Comparison of ENCODE assay signal across 8 cellular contexts in the genomic region with DNA sequence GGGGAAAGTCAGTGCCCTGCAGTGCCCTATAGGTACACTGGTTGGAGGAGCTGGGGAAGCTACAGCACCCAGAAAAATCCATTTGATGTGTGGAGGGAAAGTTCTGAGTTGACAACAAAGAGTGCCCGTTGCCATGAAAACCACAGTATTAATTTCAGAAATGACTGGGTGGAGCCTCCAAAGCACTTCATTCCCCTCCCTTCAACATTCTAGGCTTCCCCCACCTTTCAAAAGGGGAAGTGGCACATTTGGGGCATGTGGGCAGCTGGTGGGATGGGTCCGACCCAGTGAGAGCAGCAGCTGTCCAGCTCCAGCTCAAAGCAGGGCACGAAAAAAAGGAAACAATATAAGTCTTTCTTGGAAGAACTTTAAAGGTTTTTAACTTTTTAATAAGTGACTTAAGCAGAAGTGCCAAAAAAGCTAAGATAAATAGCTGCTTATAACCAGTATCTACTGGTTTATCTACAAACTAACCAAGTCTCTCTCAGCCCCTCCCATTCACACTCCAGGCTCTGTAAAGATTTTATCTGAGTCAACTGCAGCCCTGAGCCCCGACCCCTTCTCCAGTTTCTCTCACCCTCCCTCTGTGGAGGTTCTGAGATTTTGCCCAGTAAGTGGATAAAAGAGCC. TPM values are rescaled to one million over a fixed set of nuclear protein-coding genes. Genes with fewer than 3 reads are reported as not detected.
A peak's percentile ranks its signal among the peaks of the same experiment; 100 is the strongest.
DNase-seq lines count a peak whose midpoint lies in the region; ATAC-seq lines count a peak whose summit lies in the region.

No MANE protein-coding gene starts in this region.

- peaks cover 96% of the 10 kb centered on the region for H3K4me1 Mint-ChIP-seq in activated CD8-positive, alpha-beta memory T cell treated with anti-CD3 and anti-CD28 coated beads, Interleukin-2, amount 10 ng/mL, durations not matched to agents 7 days and 5 days

- no peaks in the 10 kb centered on the region for H3K9me3 Mint-ChIP-seq in activated CD8-positive, alpha-beta memory T cell treated with anti-CD3 and anti-CD28 coated beads, Interleukin-2, amount 10 ng/mL, durations not matched to agents 7 days and 5 days (ENCODE audit: low read depth)

- H3K36me3 Mint-ChIP-seq in activated CD8-positive, alpha-beta memory T cell treated with anti-CD3 and anti-CD28 coated beads, Interleukin-2, amount 10 ng/mL, durations not matched to agents 7 days and 5 days, result peaks cover 23% of the 10 kb centered on the region

- H3K27me3 Mint-ChIP-seq in activated CD8-positive, alpha-beta memory T cell treated with anti-CD3 and anti-CD28 coated beads, Interleukin-2, amount 10 ng/mL, durations not matched to agents 7 days and 5 days, result peaks cover 6% of the 10 kb centered on the region

- CTCF ChIA-PET in activated CD8-positive, alpha-beta memory T cell treated with anti-CD3 and anti-CD28 coated beads, Interleukin-2, amount 10 ng/mL, durations not matched to agents 7 days and 5 days (lab: Charles Lee), result interaction anchor here (0.7 to 12.5 kb wide), 6 partner anchors 12 to 165 kb away, joined by 3 to 354 read pairs (median 4); a partner anchor contains a TSS

- H3K4me3 Mint-ChIP-seq in activated CD8-positive, alpha-beta memory T cell treated with anti-CD3 and anti-CD28 coated beads, Interleukin-2, amount 10 ng/mL, durations not matched to agents 7 days and 5 days, result peak overlapping the region; percentile 65

- DNase-seq in CD1c-positive myeloid dendritic cell (ENCODE audit: extremely low spot score) (peak; percentile 97), M059J (ENCODE audit: low read depth) (peak; percentile 65), fibroblast of the conjunctiva (ENCODE audit: low read depth) (peak; percentile 63), sciatic nerve (ENCODE audit: low spot score) (no peak), NCI-H2029 (lab: John Stamatoyannopoulos, UW) (no peak), OCI-M2 (lab: John Stamatoyannopoulos, UW; ENCODE audit: unreplicated experiment) (no peak)
- DNase-seq in activated CD8-positive, alpha-beta memory T cell treated with anti-CD3 and anti-CD28 coated beads, Interleukin-2, amount 10 ng/mL, durations not matched to agents 7 days and 5 days, result peak; percentile 86

- intact Hi-C loops in sciatic nerve (cut with DNase I), result loop anchor here (10.0 kb wide), 1 partner anchor 51 kb away; no protein-coding TSS in a partner anchor

- peak overlapping the region; percentile 96 for H3K27ac Mint-ChIP-seq in activated CD8-positive, alpha-beta memory T cell treated with anti-CD3 and anti-CD28 coated beads, Interleukin-2, amount 10 ng/mL, durations not matched to agents 7 days and 5 days

- ATAC-seq in GM19463 (IDR thresholded peaks at IDR 0.05; ENCODE audit: unreplicated experiment), result peak; percentile 40
- ATAC-seq in activated CD8-positive, alpha-beta memory T cell treated with anti-CD3 and anti-CD28 coated beads, Interleukin-2, amount 10 ng/mL, durations not matched to agents 7 days and 5 days, result peak; percentile 18
- peak; percentile 13 for ATAC-seq in sciatic nerve

RNA-seq across cellular contexts. Expression of a gene that starts 9.0 kb away (rescaled TPM):
- total RNA-seq in M059J (2014; rRNA removed; shearing (Covaris generic)), result 51.3 and 141 TPM in 2 replicates
- total RNA-seq in activated CD8-positive, alpha-beta memory T cell treated with anti-CD3 and anti-CD28 coated beads, Interleukin-2, amount 10 ng/mL, durations not matched to agents 7 days and 5 days, result 100 to 1,000 TPM; 180 to 390 TPM
- total RNA-seq in sciatic nerve, result 2,773 TPM

RNA-seq across cellular contexts. Expression of a gene that starts 18.1 kb away (rescaled TPM):
- total RNA-seq in M059J (2014; rRNA removed; shearing (Covaris generic)), result 940 and 974 TPM in 2 replicates
- 1,000 to 10,000 TPM in 1 of 2 experiments, 100 to 1,000 TPM in 1; 878 to 1,201 TPM for total RNA-seq in activated CD8-positive, alpha-beta memory T cell treated with anti-CD3 and anti-CD28 coated beads, Interleukin-2, amount 10 ng/mL, durations not matched to agents 7 days and 5 days
- 811 TPM for total RNA-seq in sciatic nerve

RNA-seq across cellular contexts. Expression of a gene that starts 35.7 kb away (rescaled TPM):
- total RNA-seq in M059J (2014; rRNA removed; shearing (Covaris generic)), result 5.2 and 7.6 TPM in 2 replicates
- total RNA-seq in activated CD8-positive, alpha-beta memory T cell treated with anti-CD3 and anti-CD28 coated beads, Interleukin-2, amount 10 ng/mL, durations not matched to agents 7 days and 5 days, result 10 to 100 TPM; 24.7 to 29.6 TPM
- total RNA-seq in sciatic nerve, result 20.7 TPM

RNA-seq across cellular contexts. Expression of a gene that starts 46.1 kb away (rescaled TPM):
- 104 and 148 TPM in 2 replicates for total RNA-seq in M059J (2014; rRNA removed; shearing (Covaris generic))
- 100 to 1,000 TPM; 245 to 264 TPM for total RNA-seq in activated CD8-positive, alpha-beta memory T cell treated with anti-CD3 and anti-CD28 coated beads, Interleukin-2, amount 10 ng/mL, durations not matched to agents 7 days and 5 days
- total RNA-seq in sciatic nerve, result 86.6 TPM

RNA-seq across cellular contexts. Expression of a gene that starts 57.0 kb away (rescaled TPM):
- 10.5 and 21.7 TPM in 2 replicates for total RNA-seq in M059J (2014; rRNA removed; shearing (Covaris generic))
- total RNA-seq in activated CD8-positive, alpha-beta memory T cell treated with anti-CD3 and anti-CD28 coated beads, Interleukin-2, amount 10 ng/mL, durations not matched to agents 7 days and 5 days, result 100 to 1,000 TPM; 132 to 133 TPM
- 113 TPM for total RNA-seq in sciatic nerve

Comparison
In these comparisons a context has a peak if more than half of its experiments do, and no peak if none do; other contexts are left out.
1. DNase-seq: peak in CD1c-positive myeloid dendritic cell (single experiment), M059J (single experiment), activated CD8-positive, alpha-beta memory T cell treated with anti-CD3 and anti-CD28 coated beads, Interleukin-2, amount 10 ng/mL, durations not matched to agents 7 days and 5 days (single experiment) and fibroblast of the conjunctiva (single experiment); none in sciatic nerve (single experiment), NCI-H2029 (single experiment) and OCI-M2 (single experiment).
2. Peak in every context shown above with its lines, with median percentiles within 50 percentile points of each other: ATAC-seq.